8 cellular contexts compared by ENCODE assay signal in genomic region chr16:566475-567361, GRCh38.
DNase-seq lines count a peak whose midpoint lies in the region; ATAC-seq, FAIRE-seq and TF ChIP-seq lines count a peak whose summit lies in the region.

Gene NHLRC4 (plus strand): TSS chr16:567005. CDS start chr16:568048, 1,043 bp downstream.

- H3K4me1 ChIP-seq in adipocyte (ENCODE audit: control insufficient read depth, insufficient read depth, low read length) (peaks cover 15% of the 10 kb centered on the region), iPS-15b (ENCODE audit: control insufficient read depth, insufficient read depth, low read length) (no peaks in the 10 kb centered on the region)

- FAIRE-seq in D721Med (lab: Jason Lieb, UNC) = no peak

- peak; percentile 47 for ATAC-seq in HG02885 (IDR thresholded peaks at IDR 0.05; ENCODE audit: poor library complexity, unreplicated experiment)

- H3K36me3 ChIP-seq in adipocyte (ENCODE audit: control insufficient read depth, insufficient read depth, low read length, severe bottlenecking) = no peaks in the 10 kb centered on the region
- no peaks in the 10 kb centered on the region for H3K36me3 ChIP-seq in iPS-15b (ENCODE audit: control insufficient read depth, insufficient read depth, low read length)

- POLR2A ChIA-PET in RWPE1 (lab: Yijun Ruan, JAX; ENCODE audit: low non-redundant PET) = interaction anchor here (0.7 kb wide), 1 partner anchor 60 kb away, joined by 3 read pairs; no protein-coding TSS in a partner anchor

- peak within 1 kb of the TSS; percentile 90 for H3K27ac ChIP-seq in RWPE1

- H3K27me3 ChIP-seq in adipocyte (replicated peaks; ENCODE audit: control insufficient read depth, insufficient read depth, low read length) = peaks cover 2% of the 10 kb centered on the region
- peaks cover under 1% of the 10 kb centered on the region for H3K27me3 ChIP-seq in iPS-15b (ENCODE audit: control insufficient read depth, insufficient read depth, low read length)

- H3K4me3 ChIP-seq in GM08714 (ENCODE audit: low read length) = peak within 1 kb of the TSS; percentile 6; the same call in 1 of the 2 replicates
- peak within 1 kb of the TSS; percentile 47 for H3K4me3 ChIP-seq in adipocyte (ENCODE audit: low read length)
- no peak within 1 kb of the TSS for H3K4me3 ChIP-seq in iPS-15b (ENCODE audit: low read depth, low read length)

- TF ChIP-seq CTCF in RWPE1 (conservative IDR thresholded peaks at IDR 0.05; ENCODE audit: low read depth) (no peak), D721Med (IDR thresholded peaks at IDR 0.05; ENCODE audit: insufficient read depth, missing control alignments) (no peak)

- peak within 1 kb of the TSS; percentile 66 for H3K9ac ChIP-seq in adipocyte (ENCODE audit: low read length)
- peak within 1 kb of the TSS; percentile 12 for H3K9ac ChIP-seq in iPS-15b (ENCODE audit: low read depth, low read length)

- CTCF ChIA-PET in RWPE1 (lab: Yijun Ruan, JAX) = no interaction called here

- DNase-seq in RWPE1 (ENCODE audit: low spot score) (peak; percentile 32), adipocyte (ENCODE audit: low read depth) (peak; percentile 42), D721Med (ENCODE audit: insufficient read length, low spot score) (no peak), NCI-H345 (lab: John Stamatoyannopoulos, UW) (no peak)
- DNase-seq in stimulated activated CD4-positive, alpha-beta T cell treated with anti-CD3 and anti-CD28 coated beads, Interleukin-4, amount 100 ng/mL, for 1 hour = peak; percentile 41

- no peaks in the 10 kb centered on the region for H3K9me3 ChIP-seq in adipocyte (ENCODE audit: control insufficient read depth, low read length)
- no peaks in the 10 kb centered on the region for H3K9me3 ChIP-seq in iPS-15b (ENCODE audit: control insufficient read depth, insufficient read depth, low read length)

Comparison
In these comparisons a context has a peak if more than half of its experiments do, and no peak if none do; other contexts are left out.
1. DNase-seq: peak in RWPE1 (single experiment), adipocyte (single experiment) and stimulated activated CD4-positive, alpha-beta T cell treated with anti-CD3 and anti-CD28 coated beads, Interleukin-4, amount 100 ng/mL, for 1 hour (single experiment); none in D721Med (single experiment) and NCI-H345 (single experiment).